ENCODE assay signal across 8 cellular contexts in genomic region chr11:27506200-27507182, GRCh38. TPM values are rescaled to one million over a fixed set of nuclear protein-coding genes. Genes with fewer than 3 reads are reported as not detected.
DNase-seq lines count a peak whose midpoint lies in the region; ATAC-seq and TF ChIP-seq lines count a peak whose summit lies in the region.

Gene LIN7C, minus strand, starts transcription at chr11:27506769. Its CDS starts 17 bp downstream, at chr11:27506752.

- peak; percentile 89 to 98 (median 93) for DNase-seq in CD4-positive, alpha-beta memory T cell
- DNase-seq in NCI-H82 treated with DMSO at 0.1 percent for 48 hours (lab: John Stamatoyannopoulos, UW; ENCODE audit: unreplicated experiment) (peak; percentile 94), lung microvascular endothelial cell (ENCODE audit: low read depth in 2 of 2) (peak; percentile 95 to 97)
- peak; percentile 98 for DNase-seq in activated CD8-positive, alpha-beta T cell treated with anti-CD3 and anti-CD28 coated beads for 36 hours
- DNase-seq in effector CD4-positive, alpha-beta T cell = peak; percentile 95
- peak; percentile 90 to 94 (median 92) for DNase-seq in stimulated activated CD4-positive, alpha-beta T cell treated with anti-CD3 and anti-CD28 coated beads, TNF-alpha, amount 100 ng/mL, for 48 hours (ENCODE audit: low read depth in 3 of 3)

- peaks cover 49% of the 10 kb centered on the region for H3K4me1 ChIP-seq in CD4-positive, alpha-beta memory T cell (ENCODE audit: insufficient read depth, low read length)

- H3K27ac ChIP-seq in CD4-positive, alpha-beta memory T cell (ENCODE audit: low read depth, low read length) = peak within 1 kb of the TSS; percentile 80

- CTCF ChIA-PET in CD4-positive, alpha-beta memory T cell (lab: Charles Lee; ENCODE audit: partially characterized antibody) = interaction anchor here (0.7 to 2.1 kb wide), 4 partner anchors 8 to 32 kb away, joined by 3 to 10 read pairs (median 6); no protein-coding TSS in a partner anchor
- CTCF ChIA-PET in activated CD8-positive, alpha-beta T cell treated with anti-CD3 and anti-CD28 coated beads for 36 hours (lab: Charles Lee) = interaction anchor here (1.4 kb wide), 1 partner anchor 21 kb away, joined by 5 read pairs; no protein-coding TSS in a partner anchor

- peak within 1 kb of the TSS; percentile 95 to 100 (median 100) for H3K27ac Mint-ChIP-seq in CD4-positive, alpha-beta memory T cell
- H3K27ac Mint-ChIP-seq in activated CD8-positive, alpha-beta T cell treated with anti-CD3 and anti-CD28 coated beads for 36 hours = peak within 1 kb of the TSS; percentile 100

- no peaks in the 10 kb centered on the region for H3K9me3 ChIP-seq in CD4-positive, alpha-beta memory T cell (ENCODE audit: control insufficient read depth in 1 of 2, low read length in 2 of 2)

- no peaks in the 10 kb centered on the region for H3K27me3 Mint-ChIP-seq in CD4-positive, alpha-beta memory T cell
- no peaks in the 10 kb centered on the region for H3K27me3 Mint-ChIP-seq in activated CD8-positive, alpha-beta T cell treated with anti-CD3 and anti-CD28 coated beads for 36 hours

- no peaks in the 10 kb centered on the region for H3K9me3 Mint-ChIP-seq in CD4-positive, alpha-beta memory T cell
- no peaks in the 10 kb centered on the region for H3K9me3 Mint-ChIP-seq in activated CD8-positive, alpha-beta T cell treated with anti-CD3 and anti-CD28 coated beads for 36 hours

- intact Hi-C loops in CD4-positive, alpha-beta memory T cell (cut with micrococcal nuclease) = loop anchor here (1.0 kb wide), 4 partner anchors 8 to 602 kb away; partner anchors contain the start of genes CCDC34, KIF18A, LGR4 and METTL15
- intact Hi-C loops in activated CD8-positive, alpha-beta T cell treated with anti-CD3 and anti-CD28 coated beads for 36 hours (cut with micrococcal nuclease) = loop anchor here (5.0 kb wide), 1 partner anchor 601 kb away; the partner anchor contains the start of genes KIF18A and METTL15

- peak; percentile 93 for ATAC-seq in GM19438 (IDR thresholded peaks at IDR 0.05; ENCODE audit: low read depth, unreplicated experiment)
- peak; percentile 81 for ATAC-seq in HG03575 (IDR thresholded peaks at IDR 0.05; ENCODE audit: extremely low read depth, insufficient number of reproducible peaks, low FRiP score, unreplicated experiment)
- peak; percentile 94 for ATAC-seq in activated CD8-positive, alpha-beta T cell treated with anti-CD3 and anti-CD28 coated beads for 36 hours

- H3K36me3 ChIP-seq in CD4-positive, alpha-beta memory T cell (ENCODE audit: insufficient read depth, low read length) = no peaks in the 10 kb centered on the region

- no peaks in the 10 kb centered on the region for H3K27me3 ChIP-seq in CD4-positive, alpha-beta memory T cell (ENCODE audit: insufficient read depth, low read length)

- peaks cover 7 to 16% of the 10 kb centered on the region in 2 donors for H3K36me3 Mint-ChIP-seq in CD4-positive, alpha-beta memory T cell
- peaks cover 19% of the 10 kb centered on the region for H3K36me3 Mint-ChIP-seq in activated CD8-positive, alpha-beta T cell treated with anti-CD3 and anti-CD28 coated beads for 36 hours (ENCODE audit: low read depth)

- TF ChIP-seq CTCF in activated CD8-positive, alpha-beta T cell treated with anti-CD3 and anti-CD28 coated beads for 36 hours (IDR thresholded peaks at IDR 0.05) = no peak

- H3K4me3 ChIP-seq in CD4-positive, alpha-beta memory T cell (ENCODE audit: low read length in 2 of 2) = peak within 1 kb of the TSS; percentile 95 to 98

- H3K4me1 Mint-ChIP-seq in CD4-positive, alpha-beta memory T cell = peaks cover 34 to 65% (median 47%) of the 10 kb centered on the region in 4 donors
- H3K4me1 Mint-ChIP-seq in activated CD8-positive, alpha-beta T cell treated with anti-CD3 and anti-CD28 coated beads for 36 hours (ENCODE audit: low read depth) = peaks cover 39% of the 10 kb centered on the region

- POLR2A ChIA-PET in CD4-positive, alpha-beta memory T cell (lab: Charles Lee; ENCODE audit: partially characterized antibody) = interaction anchor here (1.0 to 2.2 kb wide), 3 partner anchors 10 to 144 kb away, joined by 3 to 13 read pairs (median 4); partner anchors contain the start of gene CCDC34
- POLR2A ChIA-PET in activated CD8-positive, alpha-beta T cell treated with anti-CD3 and anti-CD28 coated beads for 36 hours (lab: Charles Lee) = interaction anchor here (0.7 to 1.1 kb wide), 2 partner anchors 8 to 10 kb away, joined by 3 to 6 read pairs; no protein-coding TSS in a partner anchor

- H3K4me3 Mint-ChIP-seq in CD4-positive, alpha-beta memory T cell = peak within 1 kb of the TSS; percentile 99 to 100 (median 100)
- H3K4me3 Mint-ChIP-seq in activated CD8-positive, alpha-beta T cell treated with anti-CD3 and anti-CD28 coated beads for 36 hours = peak within 1 kb of the TSS; percentile 100

RNA-seq across cellular contexts. Expression of gene LIN7C, which starts in this region (rescaled TPM):
- total RNA-seq in CD4-positive, alpha-beta memory T cell = 10 to 100 TPM; 30.7 to 31.8 TPM
- 10 to 100 TPM; 16.4 to 17.8 TPM for polyA plus RNA-seq in CD4-positive, alpha-beta memory T cell
- total RNA-seq in activated CD8-positive, alpha-beta T cell treated with anti-CD3 and anti-CD28 coated beads for 36 hours = 10 to 100 TPM; 26.9 to 28.9 TPM
- total RNA-seq in lung microvascular endothelial cell = 27.5 and 43.7 TPM in 2 replicates

Comparison
In these comparisons a context has a peak if more than half of its experiments do, and no peak if none do; other contexts are left out.
1. Peak in every context shown above with its lines: DNase-seq, ATAC-seq, H3K4me3 ChIP-seq and H3K27ac ChIP-seq.